ENCODE assay signal across 1 cellular context in genomic region chr16:2339521-2340484, GRCh38.
TF ChIP-seq lines count a peak whose summit lies in the region.

No MANE protein-coding gene starts in this region.

TF ChIP-seq in HEK293, 187 proteins besides CTCF, POLR2A, EP300 and RAD21 (continued from another document and continues in another):
- TF ChIP-seq ZNF645 (tag by site-specific recombination; IDR thresholded peaks at IDR 0.05), result no peak
- TF ChIP-seq ZNF394 (tag by site-specific recombination; IDR thresholded peaks at IDR 0.05; ENCODE audit: borderline replicate concordance), result no peak
- TF ChIP-seq ZBTB11 (tag by site-specific recombination; conservative IDR thresholded peaks at IDR 0.05; ENCODE audit: low read depth), result peak; percentile 91
- 0 out of 2 replicates have a peak, but pooled peaks have one; percentile 14 for TF ChIP-seq ZNF518A (tag by site-specific recombination; conservative IDR thresholded peaks at IDR 0.05; ENCODE audit: low read depth)
- no peak for TF ChIP-seq ZBTB21 (tag by site-specific recombination; IDR thresholded peaks at IDR 0.05)
- no peak for TF ChIP-seq ZNF184 (tag by site-specific recombination; IDR thresholded peaks at IDR 0.05)
- TF ChIP-seq ZNF202 (tag by site-specific recombination; IDR thresholded peaks at IDR 0.05; ENCODE audit: borderline replicate concordance), result no peak
- TF ChIP-seq ZNF223 (tag by site-specific recombination; IDR thresholded peaks at IDR 0.05), result no peak
- TF ChIP-seq ZNF48 (tag by site-specific recombination; IDR thresholded peaks at IDR 0.05), result no peak
- no peak for TF ChIP-seq ZSCAN4 (tag by site-specific recombination; IDR thresholded peaks at IDR 0.05)
- no peak for TF ChIP-seq OSR2 (tag by site-specific recombination; IDR thresholded peaks at IDR 0.05)
- TF ChIP-seq ZNF76 (tag by site-specific recombination; IDR thresholded peaks at IDR 0.05; ENCODE audit: borderline replicate concordance, low read depth), result peak; percentile 72; the same call in 1 of the 2 replicates
- 0 out of 2 replicates have a peak, but pooled peaks have one; percentile 57 for TF ChIP-seq ZNF2 (tag by site-specific recombination; IDR thresholded peaks at IDR 0.05)
- no peak for TF ChIP-seq PBX3 (CRISPR knock-in tag; IDR thresholded peaks at IDR 0.05)
- no peak for TF ChIP-seq ZNF639 (tag by site-specific recombination; IDR thresholded peaks at IDR 0.05)
- no peak for TF ChIP-seq ZNF354C (tag by site-specific recombination; IDR thresholded peaks at IDR 0.05; ENCODE audit: borderline replicate concordance, low read depth)
- no peak for TF ChIP-seq SCRT1 (tag by site-specific recombination; IDR thresholded peaks at IDR 0.05; ENCODE audit: borderline replicate concordance)
- no peak for TF ChIP-seq TRIM28 (IDR thresholded peaks at IDR 0.05; ENCODE audit: borderline replicate concordance, low read length)
- TF ChIP-seq ZNF792 (tag by site-specific recombination; IDR thresholded peaks at IDR 0.05), result no peak; the same call in 1 of the 2 replicates
- no peak for TF ChIP-seq ZNF23 (tag by site-specific recombination; IDR thresholded peaks at IDR 0.05; ENCODE audit: borderline replicate concordance)
- no peak for TF ChIP-seq ZNF529 (tag by site-specific recombination; IDR thresholded peaks at IDR 0.05; ENCODE audit: insufficient replicate concordance)
- TF ChIP-seq ZNF433 (tag by site-specific recombination; IDR thresholded peaks at IDR 0.05; ENCODE audit: low read depth), result no peak
- no peak for TF ChIP-seq ZNF514 (tag by site-specific recombination; IDR thresholded peaks at IDR 0.05)
- TF ChIP-seq ZNF692 (tag by site-specific recombination; IDR thresholded peaks at IDR 0.05), result peak; percentile 48; the same call in 1 of the 2 replicates
- no peak for TF ChIP-seq ZNF426 (tag by site-specific recombination; IDR thresholded peaks at IDR 0.05)
- TF ChIP-seq ATF2 (tag by site-specific recombination; IDR thresholded peaks at IDR 0.05; ENCODE audit: low read depth), result no peak
- TF ChIP-seq ZNF621 (tag by site-specific recombination; IDR thresholded peaks at IDR 0.05), result no peak
- TF ChIP-seq ZNF544 (tag by site-specific recombination; IDR thresholded peaks at IDR 0.05), result no peak
- TF ChIP-seq HIC1 (tag by site-specific recombination; IDR thresholded peaks at IDR 0.05), result peak; percentile 79; the same call in 1 of the 2 replicates
- no peak for TF ChIP-seq PRDM6 (tag by site-specific recombination; IDR thresholded peaks at IDR 0.05)
- TF ChIP-seq ZNF37A (tag by site-specific recombination; IDR thresholded peaks at IDR 0.05), result no peak
- TF ChIP-seq PRDM1 (tag by site-specific recombination; IDR thresholded peaks at IDR 0.05), result no peak
- no peak for TF ChIP-seq ZNF391 (tag by site-specific recombination; IDR thresholded peaks at IDR 0.05; ENCODE audit: borderline replicate concordance, low read depth)
- TF ChIP-seq YY1 (tag by site-specific recombination; IDR thresholded peaks at IDR 0.05), result no peak; the same call in 1 of the 2 replicates
- TF ChIP-seq ZFP3 (tag by site-specific recombination; IDR thresholded peaks at IDR 0.05; ENCODE audit: low read depth), result no peak
- no peak for TF ChIP-seq HOXC10 (CRISPR knock-in tag; IDR thresholded peaks at IDR 0.05)
- no peak for TF ChIP-seq ZNF510 (tag by site-specific recombination; IDR thresholded peaks at IDR 0.05; ENCODE audit: insufficient replicate concordance)
